ENCODE assay signal across 10 cellular contexts in the genomic region with DNA sequence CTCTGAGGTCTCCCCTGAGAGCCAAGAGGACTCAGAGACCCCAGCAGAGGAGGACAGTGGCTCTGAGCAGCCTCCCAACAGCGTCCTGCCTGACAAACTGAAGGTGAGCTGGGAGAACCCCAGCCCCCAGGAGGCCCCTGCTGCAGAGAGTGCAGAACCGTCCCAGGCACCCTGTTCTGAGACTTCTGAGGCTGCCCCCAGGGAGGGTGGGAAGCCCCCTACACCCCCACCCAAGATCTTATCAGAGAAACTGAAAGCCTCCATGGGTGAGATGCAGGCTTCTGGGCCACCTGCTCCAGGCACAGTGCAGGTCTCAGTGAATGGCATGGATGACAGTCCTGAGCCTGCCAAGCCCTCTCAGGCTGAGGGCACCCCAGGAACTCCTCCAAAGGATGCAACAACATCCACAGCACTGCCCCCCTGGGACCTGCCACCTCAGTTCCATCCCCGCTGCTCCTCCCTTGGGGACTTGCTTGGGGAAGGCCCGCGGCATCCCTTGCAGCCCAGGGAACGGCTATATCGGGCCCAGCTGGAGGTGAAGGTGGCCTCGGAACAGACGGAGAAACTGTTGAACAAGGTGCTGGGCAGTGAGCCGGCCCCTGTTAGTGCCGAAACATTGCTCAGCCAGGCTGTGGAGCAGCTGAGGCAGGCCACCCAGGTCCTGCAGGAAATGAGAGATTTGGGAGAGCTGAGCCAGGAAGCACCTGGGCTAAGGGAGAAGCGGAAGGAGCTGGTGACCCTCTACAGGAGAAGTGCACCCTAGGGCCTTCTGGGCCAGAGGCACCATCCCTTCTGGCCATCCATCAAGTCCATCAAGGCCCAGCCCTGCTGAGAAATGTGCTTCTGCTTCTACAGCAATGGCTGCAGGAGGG. TPM values are rescaled to one million over a fixed set of nuclear protein-coding genes. Genes with fewer than 3 reads are reported as not detected.
DNase-seq lines count a peak whose midpoint lies in the region; ATAC-seq and TF ChIP-seq lines count a peak whose summit lies in the region.
"Had no signal": no experiment of that assay in that cellular context is flagged by ENCODE, and none has a peak within 500 bp of the region (broad histone marks: within the 10 kb centered on the region; RNA-seq: fewer than 3 reads in every experiment).

No MANE protein-coding gene starts in this region.

- peaks cover 0 to 16% (median 0%) of the 10 kb centered on the region in 4 donors for H3K4me1 ChIP-seq in Peyer's patch
- peaks cover 25% of the 10 kb centered on the region for H3K4me1 ChIP-seq in iPS-15b (ENCODE audit: control insufficient read depth, insufficient read depth, low read length)
- H3K4me1 ChIP-seq: suprapubic skin had no signal

- H3K27me3 ChIP-seq in Peyer's patch (no peaks in the 10 kb centered on the region), iPS-15b (ENCODE audit: control insufficient read depth, insufficient read depth, low read length) (no peaks in the 10 kb centered on the region)
- H3K27me3 ChIP-seq: suprapubic skin had no signal

- TF ChIP-seq CTCF in Peyer's patch (IDR thresholded peaks at IDR 0.05) = no peak

- H3K4me3 ChIP-seq in Peyer's patch (no peak overlapping the region), iPS-15b (ENCODE audit: low read depth, low read length) (no peak overlapping the region)
- H3K4me3 ChIP-seq: suprapubic skin had no signal

- DNase-seq in Peyer's patch (no peak), substantia nigra (lab: John Stamatoyannopoulos, UW) (no peak), NCI-H2029 treated with DMSO at 0.1 percent for 48 hours (lab: John Stamatoyannopoulos, UW) (no peak), HuH-7.5 (ENCODE audit: low spot score) (no peak), NCI-H146 (lab: John Stamatoyannopoulos, UW) (no peak)
- DNase-seq: DMS 273 treated with DMSO at 0.1 percent for 48 hours, occipital lobe had no signal

- H3K27ac ChIP-seq in Peyer's patch (peak overlapping the region; percentile 22 to 53 (median 42)), substantia nigra (ENCODE audit: low read depth, low read length, poor library complexity, severe bottlenecking) (peak overlapping the region; percentile 88)
- H3K27ac ChIP-seq: suprapubic skin had no signal

- ATAC-seq in GM21619 (IDR thresholded peaks at IDR 0.05; ENCODE audit: unreplicated experiment) = peak; percentile 55

- no peak for TF ChIP-seq POLR2A in Peyer's patch (IDR thresholded peaks at IDR 0.05)

- peaks cover 0 to 25% (median 0%) of the 10 kb centered on the region in 3 donors for H3K36me3 ChIP-seq in Peyer's patch
- H3K36me3 ChIP-seq in iPS-15b (ENCODE audit: control insufficient read depth, insufficient read depth, low read length) = peaks cover 32% of the 10 kb centered on the region

- H3K9ac ChIP-seq in iPS-15b (ENCODE audit: low read depth, low read length) = peak overlapping the region; percentile 12

- H3K9me3 ChIP-seq in Peyer's patch = no peaks in the 10 kb centered on the region
- H3K9me3 ChIP-seq in iPS-15b (ENCODE audit: control insufficient read depth, insufficient read depth, low read length) = no peaks in the 10 kb centered on the region
- H3K9me3 ChIP-seq: suprapubic skin had no signal

RNA-seq across cellular contexts. Expression of a gene that starts 23.6 kb away (rescaled TPM):
- 10 to 100 TPM in 1 of 4 donors, 1 to 10 TPM in 3; 4.7 to 18.2 (median 7.4) TPM for total RNA-seq in Peyer's patch

RNA-seq across cellular contexts. Expression of a gene that starts 39.9 kb away (rescaled TPM):
- total RNA-seq in Peyer's patch = 1 to 10 TPM; 3.5 to 8.5 (median 6.9) TPM

RNA-seq across cellular contexts. Expression of a gene that starts 46.3 kb away (rescaled TPM):
- total RNA-seq in Peyer's patch = 10 to 100 TPM in 1 of 4 donors, 1 to 10 TPM in 3; 3.9 to 13.2 (median 5.3) TPM
